1 cellular context compared by ENCODE assay signal in the genomic region with DNA sequence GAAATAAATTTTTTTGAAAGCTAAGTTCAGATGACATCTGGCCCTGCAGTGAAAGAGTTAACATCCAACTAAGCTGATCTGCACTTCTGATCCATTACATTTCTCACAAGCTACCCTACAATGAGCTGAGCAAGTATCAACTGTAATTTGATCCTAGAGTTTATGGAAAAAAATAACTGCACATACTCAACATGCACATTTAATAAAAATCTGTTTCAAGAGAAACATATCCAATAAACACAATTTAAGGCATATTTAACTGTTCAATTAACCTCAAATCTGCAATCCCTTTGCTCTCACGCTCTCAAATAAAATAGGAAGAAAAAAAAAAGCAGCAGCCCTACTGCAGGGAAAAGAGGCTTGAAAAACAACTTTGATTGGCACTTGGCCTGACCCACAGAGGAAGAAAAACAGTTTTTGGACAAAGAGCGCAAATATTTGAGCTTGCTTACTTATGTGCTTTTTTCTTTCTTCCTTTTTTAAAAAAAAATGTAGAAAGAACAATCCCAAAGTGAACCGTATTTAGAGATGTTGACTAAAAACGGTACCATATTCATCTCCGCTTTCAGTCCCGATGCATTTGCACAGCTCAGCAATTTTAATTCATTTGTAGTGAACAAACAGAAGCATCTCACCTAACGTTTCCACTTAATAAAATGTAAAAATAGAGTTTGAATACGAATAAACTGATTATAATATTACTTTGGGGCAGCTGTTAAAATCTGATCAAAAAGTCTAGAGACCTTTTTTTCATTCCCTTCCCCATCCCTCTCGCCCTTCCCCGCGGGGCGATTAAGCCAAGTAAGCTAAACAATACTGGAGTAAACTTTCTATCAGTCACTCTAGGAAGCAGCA.
TF ChIP-seq lines count a peak whose summit lies in the region.

No MANE protein-coding gene starts in this region.

TF ChIP-seq in IMR-90, 13 proteins besides CTCF, POLR2A, EP300 and RAD21:
- TF ChIP-seq RCOR1 (IDR thresholded peaks at IDR 0.05; ENCODE audit: insufficient replicate concordance, low read length), result no peak
- peak; percentile 92 for TF ChIP-seq MAFK (IDR thresholded peaks at IDR 0.05; ENCODE audit: low read depth, low read length)
TF ChIP-seq in IMR-90: peak in this region for 1.
